Comparison of ENCODE assay signal across 9 cellular contexts in the genomic region with DNA sequence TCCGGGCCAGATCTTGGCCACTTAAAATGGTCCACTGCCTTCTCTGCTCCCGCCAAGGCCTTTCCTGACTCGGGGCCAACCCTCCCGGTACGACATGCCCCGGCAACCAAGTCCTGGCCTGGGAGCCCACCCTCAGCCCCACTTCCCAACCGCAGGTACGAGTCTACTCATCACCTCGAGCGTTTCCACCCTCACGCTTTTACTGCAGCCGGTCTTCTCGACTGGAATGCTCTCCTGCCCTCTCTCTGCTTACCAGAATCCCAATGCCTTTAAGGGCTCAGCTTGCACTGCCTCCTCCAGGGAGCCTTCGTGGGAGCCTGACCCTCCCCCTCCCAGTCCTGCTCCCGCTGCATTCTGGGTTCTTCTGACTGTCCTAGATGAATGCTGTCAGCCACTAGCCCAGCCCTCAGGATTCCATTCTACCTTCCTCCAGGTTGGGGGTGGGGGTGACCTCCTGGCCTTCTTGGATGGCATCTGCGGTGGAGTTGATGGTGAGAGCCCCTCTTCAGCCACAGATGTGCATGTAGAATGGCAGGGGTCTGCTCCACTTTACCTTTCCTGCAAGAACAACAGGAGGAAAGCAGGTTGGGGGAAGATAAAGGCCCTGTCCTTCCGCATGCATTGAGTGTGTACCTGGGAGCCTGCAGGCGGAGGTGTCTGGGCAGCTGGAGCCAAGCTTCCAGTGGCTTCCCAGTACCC. TPM values are rescaled to one million over a fixed set of nuclear protein-coding genes. Genes with fewer than 3 reads are reported as not detected.
A peak's percentile ranks its signal among the peaks of the same experiment; 100 is the strongest.
DNase-seq lines count a peak whose midpoint lies in the region; ATAC-seq, FAIRE-seq and TF ChIP-seq lines count a peak whose summit lies in the region.
"Had no signal": no experiment of that assay in that cellular context is flagged by ENCODE, and none has a peak within 500 bp of the region (broad histone marks: within the 10 kb centered on the region; RNA-seq: fewer than 3 reads in every experiment).

No MANE protein-coding gene starts in this region.

- no peaks in the 10 kb centered on the region for H3K9me3 ChIP-seq in pancreas

- H3K4me3 ChIP-seq in fibroblast of mammary gland (ENCODE audit: control insufficient read depth, low read depth, low read length) (peak overlapping the region; percentile 8), pancreas (peak overlapping the region in 1 of 4 donors; percentile 79)

- 63 to 65% methylated on average over 18 of the region's 18 CpGs for WGBS in pancreas, 2 donors

- POLR2A ChIA-PET in RWPE1 (lab: Yijun Ruan, JAX; ENCODE audit: low non-redundant PET) = no interaction called here

- peaks cover 20 to 41% (median 22%) of the 10 kb centered on the region in 3 donors for H3K4me1 ChIP-seq in pancreas

- H3K27ac ChIP-seq in RWPE1 (peak overlapping the region; percentile 100), pancreas (peak overlapping the region; percentile 66 to 100 (median 100))

- ATAC-seq in pancreas (no peak), HG02970 (IDR thresholded peaks at IDR 0.05; ENCODE audit: low FRiP score, unreplicated experiment) (no peak), HG02840 (IDR thresholded peaks at IDR 0.05; ENCODE audit: low FRiP score, unreplicated experiment) (no peak), GM18519 (IDR thresholded peaks at IDR 0.05; ENCODE audit: low FRiP score, unreplicated experiment) (no peak)

- DNase-seq in EH (ENCODE audit: low read depth) (peak; percentile 49), RWPE1 (ENCODE audit: low spot score) (no peak), fibroblast of mammary gland (ENCODE audit: low read depth) (peak; percentile 44), pancreas (peak in 4 of 6 donors; percentile 51 to 69 (median 60)), posterior vena cava (ENCODE audit: low spot score) (no peak)

- intact Hi-C loops in pancreas (cut with DNase I) = no loop called here
- intact Hi-C loops in posterior vena cava (cut with DNase I) = no loop called here

- TF ChIP-seq CTCF in RWPE1 (conservative IDR thresholded peaks at IDR 0.05; ENCODE audit: low read depth) = no peak
- TF ChIP-seq CTCF in fibroblast of mammary gland (conservative IDR thresholded peaks at IDR 0.05; ENCODE audit: control insufficient read depth, insufficient read depth, low read depth, low read length) = no peak
- no peak for TF ChIP-seq CTCF in pancreas (IDR thresholded peaks at IDR 0.05)

- CTCF ChIA-PET in RWPE1 (lab: Yijun Ruan, JAX) = interaction anchor here (0.5 kb wide), 1 partner anchor 28 kb away, joined by 3 read pairs; no protein-coding TSS in a partner anchor

- H3K27me3 ChIP-seq in pancreas = no peaks in the 10 kb centered on the region

- no peak for FAIRE-seq in pancreas (lab: Jason Lieb, UNC)

- H3K36me3 ChIP-seq in pancreas = no peaks in the 10 kb centered on the region

RNA-seq across cellular contexts. Expression of a gene that starts 1.1 kb away (rescaled TPM):
- total RNA-seq in pancreas (10 to 100 TPM in 5 of 6 donors, 1 to 10 TPM in 1; 9.0 to 29.2 (median 13.4) TPM), posterior vena cava (10 to 100 TPM; 23.5 to 61.4 TPM)
- polyA plus RNA-seq in pancreas = 10 to 100 TPM; 20.3 to 31.4 TPM

RNA-seq across cellular contexts. Expression of a gene that starts 37.9 kb away (rescaled TPM):
- total RNA-seq in pancreas (under 1 TPM in 2 of 6 donors, not detected in 4; 0.09 to 0.43 TPM), posterior vena cava (1 to 10 TPM in 1 of 2 donors, under 1 TPM in 1; 0.23 to 7.1 TPM)
- polyA plus RNA-seq in pancreas = under 1 TPM; 0.08 to 0.14 TPM
- total RNA-seq: pulmonary artery endothelial cell had no signal

RNA-seq across cellular contexts. Expression of a gene that starts 47.0 kb away (rescaled TPM):
- total RNA-seq in pancreas = 1 to 10 TPM; 3.1 to 9.6 (median 5.5) TPM
- polyA plus RNA-seq in pancreas = 10 to 100 TPM; 21.7 to 31.3 TPM
- 1 to 10 TPM; 3.0 to 5.4 TPM for total RNA-seq in posterior vena cava

RNA-seq across cellular contexts. Expression of a gene that starts 47.0 kb away (rescaled TPM):
- total RNA-seq in pancreas = 10 to 100 TPM; 25.9 to 48.6 (median 31.6) TPM
- polyA plus RNA-seq in pancreas = 10 to 100 TPM; 56.2 to 79.6 TPM
- 10 to 100 TPM; 50.8 to 61.8 TPM for total RNA-seq in posterior vena cava

Comparison
In these comparisons a context has a peak if more than half of its experiments do, and no peak if none do; other contexts are left out.
1. DNase-seq: peak in EH (single experiment), fibroblast of mammary gland (single experiment) and pancreas (4 of 6); none in RWPE1 (single experiment) and posterior vena cava (single experiment).